1 cellular context compared by ENCODE assay signal in genomic region chr17:1004769-1005295, GRCh38.
TF ChIP-seq lines count a peak whose summit lies in the region.

No MANE protein-coding gene starts in this region.

TF ChIP-seq in GM23338, 12 proteins besides CTCF, POLR2A, EP300 and RAD21 (continued from another document):
- TF ChIP-seq ZNF462 (CRISPR knock-in tag; IDR thresholded peaks at IDR 0.05) (no peak), REST (IDR thresholded peaks at IDR 0.05; ENCODE audit: unreplicated experiment) (no peak), ETS1 (IDR thresholded peaks at IDR 0.05) (no peak), ZNF114 (CRISPR knock-in tag; IDR thresholded peaks at IDR 0.05) (no peak), POLR2AphosphoS5 (IDR thresholded peaks at IDR 0.05; ENCODE audit: low read depth) (no peak), JUNB (IDR thresholded peaks at IDR 0.05; ENCODE audit: unreplicated experiment) (no peak), EZH2phosphoT487 (IDR thresholded peaks at IDR 0.05; ENCODE audit: unreplicated experiment) (no peak), CREB1 (CRISPR knock-in tag; IDR thresholded peaks at IDR 0.05; ENCODE audit: low read depth) (no peak)
